ENCODE assay signal across 8 cellular contexts in genomic region chr1:100358210-100358609, GRCh38. TPM values are rescaled to one million over a fixed set of nuclear protein-coding genes. Genes with fewer than 3 reads are reported as not detected.
DNase-seq lines count a peak whose midpoint lies in the region; ATAC-seq and TF ChIP-seq lines count a peak whose summit lies in the region.

No MANE protein-coding gene starts in this region.

- 0 out of 2 replicates have a peak, but pooled peaks cover 3% of the 10 kb centered on the region for H4K20me1 ChIP-seq in OCI-LY7 (ENCODE audit: insufficient read depth, low read length)

- ATAC-seq in Right ventricle myocardium inferior, result no peak

- CTCF ChIA-PET in OCI-LY7 (lab: Charles Lee; ENCODE audit: unreplicated experiment), result no interaction called here

- no TSS peak for BruUV-seq in OCI-LY7 (replicated peaks; lab: Mats Ljungman, UMichigan)

- intact Hi-C loops in Right ventricle myocardium inferior (cut with DNase I) (no loop called here), OCI-LY7 (cut with micrococcal nuclease; ENCODE audit: unreplicated experiment) (no loop called here)

- H3K9me3 ChIP-seq in cardiac muscle cell (ENCODE audit: low read depth) (no peaks in the 10 kb centered on the region), OCI-LY7 (ENCODE audit: low read length) (no peaks in the 10 kb centered on the region), stomach smooth muscle (ENCODE audit: control insufficient read depth in 2 of 2, low read length in 2 of 2) (no peaks in the 10 kb centered on the region)

- H3K4me3 ChIP-seq in cardiac muscle cell (no peak overlapping the region), OCI-LY7 (ENCODE audit: low read depth, low read length, poor library complexity, severe bottlenecking) (no peak overlapping the region), stomach smooth muscle (ENCODE audit: low read length in 2 of 2) (no peak overlapping the region)

- POLR2A ChIA-PET in OCI-LY7 (lab: Charles Lee), result interaction anchor here (1.0 to 2.1 kb wide), 5 partner anchors 8 to 108 kb away, joined by 3 to 11 read pairs (median 5); partner anchors contain the start of gene DBT

- no peak overlapping the region for H3K4me2 ChIP-seq in OCI-LY7 (ENCODE audit: low read length)

- H3K4me1 ChIP-seq in cardiac muscle cell (ENCODE audit: low read depth) (peaks cover 36% of the 10 kb centered on the region), OCI-LY7 (ENCODE audit: insufficient read depth, low read length, poor library complexity, severe bottlenecking) (peaks cover 14% of the 10 kb centered on the region), stomach smooth muscle (ENCODE audit: control insufficient read depth, insufficient read depth, low read length) (peaks cover 20% of the 10 kb centered on the region)

- TF ChIP-seq POLR2A in erythroblast (IDR thresholded peaks at IDR 0.05; ENCODE audit: low read length), result no peak

- H3K27me3 ChIP-seq in cardiac muscle cell, result no peaks in the 10 kb centered on the region
- no peaks in the 10 kb centered on the region for H3K27me3 ChIP-seq in stomach smooth muscle (ENCODE audit: control insufficient read depth in 1 of 2, insufficient read depth in 2 of 2, low read length in 2 of 2)

- H3K79me2 ChIP-seq in OCI-LY7 (ENCODE audit: insufficient read depth, low read depth, low read length), result no peaks in the 10 kb centered on the region

- H2AFZ ChIP-seq in OCI-LY7 (ENCODE audit: low read length), result no peak overlapping the region

- H3K36me3 ChIP-seq in cardiac muscle cell, result no peaks in the 10 kb centered on the region
- H3K36me3 ChIP-seq in OCI-LY7 (ENCODE audit: insufficient read depth, low read length), result no peaks in the 10 kb centered on the region
- no peaks in the 10 kb centered on the region for H3K36me3 ChIP-seq in stomach smooth muscle (ENCODE audit: control insufficient read depth in 2 of 2, insufficient read depth in 2 of 2, low read length in 2 of 2)

- H3K9ac ChIP-seq in stomach smooth muscle (ENCODE audit: low read length in 2 of 2), result no peak overlapping the region

- DNase-seq in cardiac muscle cell (ENCODE audit: low read depth in 1 of 2, low spot score in 1 of 2) (peak; percentile 15 to 31), Right ventricle myocardium inferior (ENCODE audit: missing footprints) (no peak), OCI-LY7 (ENCODE audit: low spot score) (peak; percentile 37), erythroblast (lab: John Stamatoyannopoulos, UW) (peak; percentile 54 to 67), mesenteric fat pad (ENCODE audit: low spot score) (no peak), HuH-7.5 (ENCODE audit: low spot score) (no peak), AG08396 (ENCODE audit: low spot score) (no peak)

- H3K27ac ChIP-seq in cardiac muscle cell, result peak overlapping the region; percentile 43
- H3K27ac ChIP-seq in OCI-LY7 (ENCODE audit: low read depth, low read length, poor library complexity, severe bottlenecking), result no peak overlapping the region
- peak overlapping the region; percentile 25 for H3K27ac ChIP-seq in stomach smooth muscle (ENCODE audit: low read length)

- TF ChIP-seq CTCF in cardiac muscle cell (IDR thresholded peaks at IDR 0.05; ENCODE audit: low read depth, low read length) (peak; percentile 52), OCI-LY7 (conservative IDR thresholded peaks at IDR 0.05; ENCODE audit: low read length) (peak; percentile 73)

- H3K9me2 ChIP-seq in OCI-LY7 (ENCODE audit: insufficient read depth, low read length), result no peaks in the 10 kb centered on the region

RNA-seq across cellular contexts. Expression of gene CDC14A, which starts 5.9 kb away (rescaled TPM):
- 16.9 and 18.1 TPM in 2 replicates for total RNA-seq in cardiac muscle cell
- polyA plus RNA-seq in cardiac muscle cell, result 9.6 and 14.3 TPM in 2 replicates
- 2.7 TPM for total RNA-seq in Right ventricle myocardium inferior
- 4.9 and 9.9 TPM in 2 replicates for total RNA-seq in OCI-LY7 (2014; rRNA removed; shearing (Covaris generic))
- total RNA-seq in OCI-LY7 (2022), result 7.2 and 8.2 TPM in 2 replicates
- total RNA-seq in mesenteric fat pad, result 6.8 TPM

Comparison
In these comparisons a context has a peak if more than half of its experiments do, and no peak if none do; other contexts are left out.
1. DNase-seq: peak in cardiac muscle cell (2 of 2), OCI-LY7 (single experiment) and erythroblast (2 of 2); none in Right ventricle myocardium inferior (single experiment), mesenteric fat pad (single experiment), HuH-7.5 (single experiment) and AG08396 (single experiment).